In the genomic region with DNA sequence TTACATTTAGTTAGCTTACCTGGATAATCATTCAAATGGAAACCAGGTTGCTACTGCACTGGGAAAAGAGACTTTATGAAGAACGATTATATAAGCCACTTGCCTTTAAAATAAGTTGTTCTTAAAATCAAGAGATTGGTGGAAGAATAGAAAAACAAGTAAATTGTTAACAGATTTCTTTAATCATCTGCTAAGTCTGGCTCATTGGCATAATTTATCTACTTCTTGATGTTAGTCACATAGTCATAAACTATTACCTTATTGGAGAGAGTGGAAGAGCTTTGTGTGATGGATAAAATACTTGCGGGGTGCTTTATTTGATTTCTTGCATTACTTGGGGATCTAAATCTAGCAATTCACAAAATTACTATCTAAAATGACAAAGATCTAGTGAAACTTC, we compare ENCODE assay signal across 19 cellular contexts. TPM values are rescaled to one million over a fixed set of nuclear protein-coding genes. Genes with fewer than 3 reads are reported as not detected.
DNase-seq lines count a peak whose midpoint lies in the region; ATAC-seq, FAIRE-seq and TF ChIP-seq lines count a peak whose summit lies in the region.
"Had no signal": no experiment of that assay in that cellular context is flagged by ENCODE, and none has a peak within 500 bp of the region (broad histone marks: within the 10 kb centered on the region; RNA-seq: fewer than 3 reads in every experiment).

No MANE protein-coding gene starts in this region.

- H3K27me3 ChIP-seq in DOHH2 (ENCODE audit: control insufficient read depth, low read length), result no peaks in the 10 kb centered on the region
- H3K27me3 ChIP-seq in naive thymus-derived CD4-positive, alpha-beta T cell (ENCODE audit: control insufficient read depth in 2 of 2, insufficient read depth in 2 of 2, low read length in 2 of 2), result no peaks in the 10 kb centered on the region
- H3K27me3 ChIP-seq in Peyer's patch, result no peaks in the 10 kb centered on the region
- H3K27me3 ChIP-seq in Caco-2 (replicated peaks; ENCODE audit: control insufficient read depth, insufficient read depth, low read length), result no peaks in the 10 kb centered on the region

- 60% methylated on average over 2 of the region's 2 CpGs for WGBS in A549 (ENCODE audit: missing lambda C conversion rate)

- H4K20me1 ChIP-seq in DOHH2 (ENCODE audit: control insufficient read depth, insufficient read depth, low read depth, low read length), result peaks cover 50% of the 10 kb centered on the region

- no peak for TF ChIP-seq RAD21 in A549 (conservative IDR thresholded peaks at IDR 0.05 in 1 of 2, IDR thresholded peaks at IDR 0.05 in 1 of 2)

- peaks cover 11% of the 10 kb centered on the region for H3F3A ChIP-seq in DOHH2 (ENCODE audit: control insufficient read depth, insufficient read depth)

- FAIRE-seq in A549 (lab: Jason Lieb, UNC) (peak; percentile 63), urothelium cell line (lab: Jason Lieb, UNC) (no peak)
- FAIRE-seq: G401.6 had no signal

- no TSS peak for BruUV-seq in Caco-2 (replicated peaks; lab: Mats Ljungman, UMichigan)

- no peak for ATAC-seq in A549
- no peak for ATAC-seq in naive thymus-derived CD4-positive, alpha-beta T cell

- intact Hi-C loops in naive thymus-derived CD4-positive, alpha-beta T cell (cut with micrococcal nuclease), result no loop called here
- intact Hi-C loops in Caco-2 (cut with micrococcal nuclease; ENCODE audit: unreplicated experiment), result no loop called here

- H3K4me3 Mint-ChIP-seq in chondrocyte (ENCODE audit: unreplicated experiment), result no peak overlapping the region
- H3K4me3 Mint-ChIP-seq in naive thymus-derived CD4-positive, alpha-beta T cell, result peak overlapping the region in 8 of 10 donors; percentile 55 to 93 (median 72)
- no peak overlapping the region for H3K4me3 Mint-ChIP-seq in Caco-2 (ENCODE audit: unreplicated experiment)

- no peak for TF ChIP-seq EP300 in A549 (IDR thresholded peaks at IDR 0.05)

- peaks cover 93% of the 10 kb centered on the region for H3K4me1 ChIP-seq in A549
- H3K4me1 ChIP-seq in DOHH2 (ENCODE audit: control insufficient read depth, low read length), result peaks cover 90% of the 10 kb centered on the region
- peaks cover 62 to 74% of the 10 kb centered on the region in 2 donors for H3K4me1 ChIP-seq in naive thymus-derived CD4-positive, alpha-beta T cell (ENCODE audit: control insufficient read depth in 2 of 2, insufficient read depth in 2 of 2, low read length in 2 of 2)
- peaks cover 0 to 79% (median 25%) of the 10 kb centered on the region in 4 donors for H3K4me1 ChIP-seq in Peyer's patch
- H3K4me1 ChIP-seq in Caco-2, result peaks cover 32% of the 10 kb centered on the region

- H3K4me3 ChIP-seq in A549 (no peak overlapping the region), DOHH2 (ENCODE audit: low read length) (no peak overlapping the region), Peyer's patch (peak overlapping the region in 1 of 4 donors; percentile 15), Caco-2 (ENCODE audit: low read depth, low read length) (no peak overlapping the region)
- H3K4me3 ChIP-seq in naive thymus-derived CD4-positive, alpha-beta T cell (ENCODE audit: low read length), result no peak overlapping the region

- CTCF ChIA-PET in A549 (lab: Yijun Ruan, JAX), result interaction anchor here (0.6 to 3.7 kb wide), 6 partner anchors 16 to 401 kb away, joined by 3 to 20 read pairs (median 6); no protein-coding TSS in a partner anchor
- CTCF ChIA-PET in naive thymus-derived CD4-positive, alpha-beta T cell (lab: Charles Lee), result no interaction called here
- CTCF ChIA-PET in Caco-2 (lab: Charles Lee), result no interaction called here

- H3K4me2 ChIP-seq in A549 (peak overlapping the region; percentile 97; the same call in 2 of the 3 replicates), DOHH2 (ENCODE audit: low read length) (peak overlapping the region; percentile 96)

- H3K9me3 ChIP-seq in A549, result no peaks in the 10 kb centered on the region
- no peaks in the 10 kb centered on the region for H3K9me3 ChIP-seq in DOHH2 (ENCODE audit: control insufficient read depth, insufficient read depth, low read length)
- no peaks in the 10 kb centered on the region for H3K9me3 ChIP-seq in naive thymus-derived CD4-positive, alpha-beta T cell (ENCODE audit: control insufficient read depth in 2 of 3, low read length in 3 of 3)
- H3K9me3 ChIP-seq in Peyer's patch, result no peaks in the 10 kb centered on the region
- H3K9me3 ChIP-seq in Caco-2, result no peaks in the 10 kb centered on the region

- H3K4me1 Mint-ChIP-seq in chondrocyte (ENCODE audit: low read depth), result peaks cover 80% of the 10 kb centered on the region
- peaks cover 53 to 98% (median 80%) of the 10 kb centered on the region in 7 donors for H3K4me1 Mint-ChIP-seq in naive thymus-derived CD4-positive, alpha-beta T cell
- peaks cover 40% of the 10 kb centered on the region for H3K4me1 Mint-ChIP-seq in Caco-2 (ENCODE audit: low read depth, unreplicated experiment)

- POLR2A ChIA-PET in A549 (lab: Yijun Ruan, JAX), result no interaction called here
- POLR2A ChIA-PET in naive thymus-derived CD4-positive, alpha-beta T cell (lab: Charles Lee), result interaction anchor here (0.6 to 1.6 kb wide), 5 partner anchors 9 to 187 kb away, joined by 3 to 6 read pairs (median 3); no protein-coding TSS in a partner anchor
- POLR2A ChIA-PET in Caco-2 (lab: Charles Lee), result interaction anchor here (0.6 kb wide), 1 partner anchor 154 kb away, joined by 3 read pairs; no protein-coding TSS in a partner anchor

- TF ChIP-seq POLR2A in A549 (IDR thresholded peaks at IDR 0.05; ENCODE audit: low read length), result no peak
- TF ChIP-seq POLR2A in Peyer's patch (IDR thresholded peaks at IDR 0.05), result no peak

- peaks cover 100% of the 10 kb centered on the region for H3K79me2 ChIP-seq in DOHH2 (ENCODE audit: control insufficient read depth, low read length)

- H3K36me3 Mint-ChIP-seq in chondrocyte (ENCODE audit: low read depth), result peaks cover 3% of the 10 kb centered on the region
- peaks cover 9 to 31% (median 28%) of the 10 kb centered on the region in 5 donors for H3K36me3 Mint-ChIP-seq in naive thymus-derived CD4-positive, alpha-beta T cell
- H3K36me3 Mint-ChIP-seq in Caco-2 (ENCODE audit: insufficient read depth, unreplicated experiment), result peaks cover 72% of the 10 kb centered on the region

- DNase-seq in A549 (ENCODE audit: low read depth in 1 of 2, low spot score in 1 of 2), result no peak
- DNase-seq in chondrocyte (ENCODE audit: low spot score), result no peak
- no peak for DNase-seq in naive thymus-derived CD4-positive, alpha-beta T cell
- no peak for DNase-seq in urothelium cell line (ENCODE audit: low spot score)
- DNase-seq in Peyer's patch, result no peak
- no peak for DNase-seq in middle frontal gyrus (ENCODE audit: extremely low spot score, low spot score)
- DNase-seq in Caco-2, result no peak
- DNase-seq: activated B cell treated with CpG ODN at 0.5 μM for 24 hours; activated gamma-delta T cell treated with Interleukin-2 at 50 U/mL for 16 hours; COR-L47; erythroblast; mammary epithelial cell; NCI-H187 treated with DMSO at 0.1 percent for 48 hours; retina; SHP77; stimulated activated CD4-positive, alpha-beta T cell treated with anti-CD3 and anti-CD28 coated beads, Interleukin-15, amount 100 ng/mL, for 24 hours had no signal

- H3K9me2 ChIP-seq in DOHH2 (replicated peaks; ENCODE audit: control insufficient read depth, low read length), result no peaks in the 10 kb centered on the region

- no peak for TF ChIP-seq CTCF in A549 (IDR thresholded peaks at IDR 0.05)
- no peak for TF ChIP-seq CTCF in DOHH2 (IDR thresholded peaks at IDR 0.05; ENCODE audit: low read depth, low read length, poor library complexity, severe bottlenecking)
- no peak for TF ChIP-seq CTCF in chondrocyte (IDR thresholded peaks at IDR 0.05)
- TF ChIP-seq CTCF in Peyer's patch (IDR thresholded peaks at IDR 0.05), result no peak
- no peak for TF ChIP-seq CTCF in Caco-2 (IDR thresholded peaks at IDR 0.05; ENCODE audit: insufficient read depth in 1 of 2, low read depth in 1 of 2, low read length in 1 of 2, severe bottlenecking in 1 of 2, unreplicated experiment in 1 of 2)

- H3K36me3 ChIP-seq in DOHH2 (ENCODE audit: control insufficient read depth, low read length), result peaks cover 82% of the 10 kb centered on the region
- peaks cover 0 to 13% (median 4%) of the 10 kb centered on the region in 3 experiments for H3K36me3 ChIP-seq in naive thymus-derived CD4-positive, alpha-beta T cell (ENCODE audit: control insufficient read depth in 2 of 3, insufficient read depth in 3 of 3, low read length in 3 of 3)
- H3K36me3 ChIP-seq in Peyer's patch, result peaks cover 0 to 5% (median 0%) of the 10 kb centered on the region in 3 donors
- H3K36me3 ChIP-seq in Caco-2 (ENCODE audit: control insufficient read depth, insufficient read depth, low read length), result no peaks in the 10 kb centered on the region

- H3K27me3 Mint-ChIP-seq in chondrocyte (ENCODE audit: low read depth), result no peaks in the 10 kb centered on the region
- H3K27me3 Mint-ChIP-seq in naive thymus-derived CD4-positive, alpha-beta T cell, result no peaks in the 10 kb centered on the region
- no peaks in the 10 kb centered on the region for H3K27me3 Mint-ChIP-seq in Caco-2 (ENCODE audit: insufficient read depth, unreplicated experiment)
- H3K27me3 Mint-ChIP-seq: activated B cell treated with CpG ODN at 0.5 μM for 24 hours; stimulated activated naive CD8-positive, alpha-beta T cell treated with anti-CD3 and anti-CD28 coated beads, Interleukin-15, Interleukin-2, amounts not matched to agents 100 ng/mL and 50 ng/mL, for 24 hours had no signal

- H3K27ac Mint-ChIP-seq in chondrocyte (ENCODE audit: unreplicated experiment), result peak overlapping the region; percentile 59
- peak overlapping the region in 6 of 9 donors; percentile 15 to 62 (median 50) for H3K27ac Mint-ChIP-seq in naive thymus-derived CD4-positive, alpha-beta T cell
- no peak overlapping the region for H3K27ac Mint-ChIP-seq in Caco-2 (ENCODE audit: unreplicated experiment)

- H3K9me3 Mint-ChIP-seq in chondrocyte (ENCODE audit: low read depth) (no peaks in the 10 kb centered on the region), Caco-2 (ENCODE audit: unreplicated experiment) (no peaks in the 10 kb centered on the region)
- peaks cover 0 to 3% (median 0%) of the 10 kb centered on the region in 11 donors for H3K9me3 Mint-ChIP-seq in naive thymus-derived CD4-positive, alpha-beta T cell
- H3K9me3 Mint-ChIP-seq: activated B cell treated with CpG ODN at 0.5 μM for 24 hours; stimulated activated naive CD8-positive, alpha-beta T cell treated with anti-CD3 and anti-CD28 coated beads, Interleukin-15, Interleukin-2, amounts not matched to agents 100 ng/mL and 50 ng/mL, for 24 hours had no signal

- H3K27ac ChIP-seq in A549, result no peak overlapping the region
- H3K27ac ChIP-seq in DOHH2 (ENCODE audit: low read depth, low read length), result no peak overlapping the region
- H3K27ac ChIP-seq in naive thymus-derived CD4-positive, alpha-beta T cell (ENCODE audit: low read depth, low read length), result peak overlapping the region; percentile 34
- H3K27ac ChIP-seq in Peyer's patch, result peak overlapping the region in 1 of 4 donors; percentile 50

RNA-seq across cellular contexts. Expression of gene LSM14A, which starts 6.8 kb away (rescaled TPM):
- polyA plus RNA-seq in A549 (2011; rRNA removed) (264 and 278 TPM in 2 replicates), A549 (2017; fragmentation: RNase III; extraction: RNeasy Plus Mini Kit Qiagen cat#74134 plus additional on column Dnase treatment) (227 to 253 TPM (median 241 TPM) in 3 replicates)
- polyA plus RNA-seq in A549 (2012; cell fraction: cytosol; rRNA removed), result 272 and 304 TPM in 2 replicates
- polyA plus RNA-seq in A549 (2012; cell fraction: nucleus; rRNA removed), result 99.0 and 113 TPM in 2 replicates
- 269 and 305 TPM in 2 replicates for polyA minus RNA-seq in A549 (2011; rRNA and poly(A)+ RNA removed)
- total RNA-seq in chondrocyte (79.1 to 89.4 TPM (median 83.7 TPM) in 3 replicates), Peyer's patch (100 to 1,000 TPM in 3 of 4 donors, 10 to 100 TPM in 1; 88.2 to 152 (median 127) TPM), Caco-2 (2022) (228 and 233 TPM in 2 replicates)
- 100 to 1,000 TPM; 124 to 189 (median 166) TPM for total RNA-seq in naive thymus-derived CD4-positive, alpha-beta T cell
- 100 to 1,000 TPM; 171 to 174 TPM for polyA plus RNA-seq in naive thymus-derived CD4-positive, alpha-beta T cell

Comparison
In these comparisons a context has a peak if more than half of its experiments do, and no peak if none do; other contexts are left out.
1. H3K4me3 Mint-ChIP-seq: peak in naive thymus-derived CD4-positive, alpha-beta T cell (8 of 10); none in chondrocyte (single experiment) and Caco-2 (single experiment).